8 cellular contexts compared by ENCODE assay signal in genomic region chr1:109040627-109041613, GRCh38. TPM values are rescaled to one million over a fixed set of nuclear protein-coding genes. Genes with fewer than 3 reads are reported as not detected.
DNase-seq lines count a peak whose midpoint lies in the region; ATAC-seq and TF ChIP-seq lines count a peak whose summit lies in the region.

No MANE protein-coding gene starts in this region.

- POLR2A ChIA-PET in HEK293T (lab: Yijun Ruan, JAX), result interaction anchor here (2.1 kb wide), 1 partner anchor 59 kb away, joined by 17 read pairs; no protein-coding TSS in a partner anchor

- peaks cover 4% of the 10 kb centered on the region for H3K27me3 Mint-ChIP-seq in activated T-helper 2 cell treated with anti-CD3 and anti-CD28 coated beads, Interferon-gamma antibody, Interleukin-2, Interleukin-4, amounts not matched to agents 10 μg/mL and 5 μg/mL and 100 μg/mL, durations not matched to agents 14 hours and 24 hours and 36 hours (ENCODE audit: low read depth)
- no peaks in the 10 kb centered on the region for H3K27me3 Mint-ChIP-seq in neural crest cell (ENCODE audit: low read depth)

- H3K4me1 Mint-ChIP-seq in activated T-helper 2 cell treated with anti-CD3 and anti-CD28 coated beads, Interferon-gamma antibody, Interleukin-2, Interleukin-4, amounts not matched to agents 10 μg/mL and 5 μg/mL and 100 μg/mL, durations not matched to agents 14 hours and 24 hours and 36 hours (ENCODE audit: low read depth), result peaks cover 8% of the 10 kb centered on the region
- H3K4me1 Mint-ChIP-seq in neural crest cell, result peaks cover 16% of the 10 kb centered on the region

- DNase-seq in NCI-H2227 (lab: John Stamatoyannopoulos, UW; ENCODE audit: unreplicated experiment), result peak; percentile 72
- DNase-seq in NCI-H2227 treated with DMSO at 0.1 percent for 48 hours (lab: John Stamatoyannopoulos, UW), result no peak
- peak; percentile 37 for DNase-seq in HEK293T (ENCODE audit: extremely low spot score)
- peak; percentile 62 for DNase-seq in NB4 (ENCODE audit: low read depth)
- no peak for DNase-seq in activated T-helper 2 cell treated with anti-CD3 and anti-CD28 coated beads, Interferon-gamma antibody, Interleukin-2, Interleukin-4, amounts not matched to agents 10 μg/mL and 5 μg/mL and 100 μg/mL, durations not matched to agents 14 hours and 24 hours and 36 hours (ENCODE audit: low spot score)
- DNase-seq in neural crest cell (ENCODE audit: low read depth, low spot score), result peak; percentile 26
- DNase-seq in uterus, result peak; percentile 19 to 20

- H3K36me3 ChIP-seq in gastroesophageal sphincter, result no peaks in the 10 kb centered on the region
- no peaks in the 10 kb centered on the region for H3K36me3 ChIP-seq in uterus

- peak overlapping the region; percentile 23 to 91 (median 86) for H3K27ac ChIP-seq in gastroesophageal sphincter
- H3K27ac ChIP-seq in uterus, result peak overlapping the region; percentile 74 to 82

- CTCF ChIA-PET in HEK293T (lab: Yijun Ruan, JAX), result no interaction called here

- intact Hi-C loops in activated T-helper 2 cell treated with anti-CD3 and anti-CD28 coated beads, Interferon-gamma antibody, Interleukin-2, Interleukin-4, amounts not matched to agents 10 μg/mL and 5 μg/mL and 100 μg/mL, durations not matched to agents 14 hours and 24 hours and 36 hours (cut with micrococcal nuclease), result loop anchor here (2.0 kb wide), 1 partner anchor 84 kb away; no protein-coding TSS in a partner anchor
- intact Hi-C loops in uterus (cut with DNase I; ENCODE audit: low total_unique reads), result no loop called here

- H3K36me3 Mint-ChIP-seq in activated T-helper 2 cell treated with anti-CD3 and anti-CD28 coated beads, Interferon-gamma antibody, Interleukin-2, Interleukin-4, amounts not matched to agents 10 μg/mL and 5 μg/mL and 100 μg/mL, durations not matched to agents 14 hours and 24 hours and 36 hours (ENCODE audit: low read depth), result no peaks in the 10 kb centered on the region
- H3K36me3 Mint-ChIP-seq in neural crest cell (ENCODE audit: low read depth), result no peaks in the 10 kb centered on the region

- H3K9me3 ChIP-seq in gastroesophageal sphincter (no peaks in the 10 kb centered on the region), uterus (no peaks in the 10 kb centered on the region)

- TF ChIP-seq POLR2A in NB4 (IDR thresholded peaks at IDR 0.05; ENCODE audit: extremely low read depth, insufficient read length) (no peak), gastroesophageal sphincter (IDR thresholded peaks at IDR 0.05) (no peak), uterus (IDR thresholded peaks at IDR 0.05) (no peak)

- TF ChIP-seq CTCF in NB4 (IDR thresholded peaks at IDR 0.05; ENCODE audit: low read depth, low read length) (no peak), gastroesophageal sphincter (IDR thresholded peaks at IDR 0.05) (no peak), neural crest cell (conservative IDR thresholded peaks at IDR 0.05) (no peak), uterus (IDR thresholded peaks at IDR 0.05) (no peak)

- H3K9me3 Mint-ChIP-seq in activated T-helper 2 cell treated with anti-CD3 and anti-CD28 coated beads, Interferon-gamma antibody, Interleukin-2, Interleukin-4, amounts not matched to agents 10 μg/mL and 5 μg/mL and 100 μg/mL, durations not matched to agents 14 hours and 24 hours and 36 hours, result no peaks in the 10 kb centered on the region
- H3K9me3 Mint-ChIP-seq in neural crest cell, result no peaks in the 10 kb centered on the region

- peak; percentile 11 for ATAC-seq in gastroesophageal sphincter

- H3K4me3 ChIP-seq in NB4 (ENCODE audit: low read depth, low read length) (peak overlapping the region; percentile 79), gastroesophageal sphincter (peak overlapping the region; percentile 67 to 88), uterus (peak overlapping the region; percentile 85 to 98)

- 4% methylated on average over 8 to 10 of the region's 47 CpGs for WGBS in gastroesophageal sphincter (ENCODE audit: low coverage in 1 of 2), 2 donors

- H3K27ac Mint-ChIP-seq in activated T-helper 2 cell treated with anti-CD3 and anti-CD28 coated beads, Interferon-gamma antibody, Interleukin-2, Interleukin-4, amounts not matched to agents 10 μg/mL and 5 μg/mL and 100 μg/mL, durations not matched to agents 14 hours and 24 hours and 36 hours, result peak overlapping the region; percentile 39
- H3K27ac Mint-ChIP-seq in neural crest cell (ENCODE audit: unreplicated experiment), result peak overlapping the region; percentile 85

- H3K4me1 ChIP-seq in gastroesophageal sphincter, result peaks cover 0 to 27% (median 0%) of the 10 kb centered on the region in 3 donors
- no peaks in the 10 kb centered on the region for H3K4me1 ChIP-seq in uterus

- H3K4me3 Mint-ChIP-seq in activated T-helper 2 cell treated with anti-CD3 and anti-CD28 coated beads, Interferon-gamma antibody, Interleukin-2, Interleukin-4, amounts not matched to agents 10 μg/mL and 5 μg/mL and 100 μg/mL, durations not matched to agents 14 hours and 24 hours and 36 hours (ENCODE audit: low read depth), result peak overlapping the region; percentile 89
- peak overlapping the region; percentile 96 for H3K4me3 Mint-ChIP-seq in neural crest cell

- TF ChIP-seq EP300 in gastroesophageal sphincter (IDR thresholded peaks at IDR 0.05), result no peak

- H3K27me3 ChIP-seq in gastroesophageal sphincter (no peaks in the 10 kb centered on the region), uterus (no peaks in the 10 kb centered on the region)

TF ChIP-seq in HEK293T, 16 proteins besides CTCF, POLR2A, EP300 and RAD21:
- no peak for TF ChIP-seq FOXA1 (IDR thresholded peaks at IDR 0.05)
- TF ChIP-seq ELF4 (IDR thresholded peaks at IDR 0.05), result no peak

RNA-seq across cellular contexts. Expression of gene WDR47, which starts 1.0 kb away (rescaled TPM):
- total RNA-seq in activated T-helper 2 cell treated with anti-CD3 and anti-CD28 coated beads, Interferon-gamma antibody, Interleukin-2, Interleukin-4, amounts not matched to agents 10 μg/mL and 5 μg/mL and 100 μg/mL, durations not matched to agents 14 hours and 24 hours and 36 hours, result 10.4 and 11.1 TPM in 2 replicates
- total RNA-seq in gastroesophageal sphincter (10 to 100 TPM; 19.7 to 31.3 (median 25.1) TPM), neural crest cell (18.0 and 19.0 TPM in 2 replicates), uterus (10 to 100 TPM; 10.5 to 54.7 (median 27.2) TPM)

RNA-seq across cellular contexts. Expression of gene TAF13, which starts 34.9 kb away (rescaled TPM):
- 21.6 and 25.0 TPM in 2 replicates for total RNA-seq in activated T-helper 2 cell treated with anti-CD3 and anti-CD28 coated beads, Interferon-gamma antibody, Interleukin-2, Interleukin-4, amounts not matched to agents 10 μg/mL and 5 μg/mL and 100 μg/mL, durations not matched to agents 14 hours and 24 hours and 36 hours
- total RNA-seq in gastroesophageal sphincter, result 10 to 100 TPM; 54.8 to 73.1 (median 59.1) TPM
- total RNA-seq in neural crest cell, result 22.4 and 24.9 TPM in 2 replicates
- total RNA-seq in uterus, result 10 to 100 TPM in 3 of 4 donors, 1 to 10 TPM in 1; 2.0 to 56.3 (median 25.7) TPM

RNA-seq across cellular contexts. Expression of gene TMEM167B, which starts 49.6 kb away (rescaled TPM):
- total RNA-seq in activated T-helper 2 cell treated with anti-CD3 and anti-CD28 coated beads, Interferon-gamma antibody, Interleukin-2, Interleukin-4, amounts not matched to agents 10 μg/mL and 5 μg/mL and 100 μg/mL, durations not matched to agents 14 hours and 24 hours and 36 hours, result 27.4 and 29.9 TPM in 2 replicates
- total RNA-seq in gastroesophageal sphincter, result 10 to 100 TPM; 29.3 to 42.3 (median 31.7) TPM
- total RNA-seq in neural crest cell, result 26.1 and 28.4 TPM in 2 replicates
- total RNA-seq in uterus, result 10 to 100 TPM; 10.2 to 56.2 (median 36.4) TPM

Comparison
In these comparisons a context has a peak if more than half of its experiments do, and no peak if none do; other contexts are left out.
1. DNase-seq: peak in NCI-H2227 (single experiment), HEK293T (single experiment), NB4 (single experiment), neural crest cell (single experiment) and uterus (2 of 2); none in NCI-H2227 treated with DMSO at 0.1 percent for 48 hours (single experiment) and activated T-helper 2 cell treated with anti-CD3 and anti-CD28 coated beads, Interferon-gamma antibody, Interleukin-2, Interleukin-4, amounts not matched to agents 10 μg/mL and 5 μg/mL and 100 μg/mL, durations not matched to agents 14 hours and 24 hours and 36 hours (single experiment).
2. Peak in every context shown above with its lines, with median percentiles within 50 percentile points of each other: H3K4me3 ChIP-seq.